Comparison of ENCODE assay signal across 8 cellular contexts in the genomic region with DNA sequence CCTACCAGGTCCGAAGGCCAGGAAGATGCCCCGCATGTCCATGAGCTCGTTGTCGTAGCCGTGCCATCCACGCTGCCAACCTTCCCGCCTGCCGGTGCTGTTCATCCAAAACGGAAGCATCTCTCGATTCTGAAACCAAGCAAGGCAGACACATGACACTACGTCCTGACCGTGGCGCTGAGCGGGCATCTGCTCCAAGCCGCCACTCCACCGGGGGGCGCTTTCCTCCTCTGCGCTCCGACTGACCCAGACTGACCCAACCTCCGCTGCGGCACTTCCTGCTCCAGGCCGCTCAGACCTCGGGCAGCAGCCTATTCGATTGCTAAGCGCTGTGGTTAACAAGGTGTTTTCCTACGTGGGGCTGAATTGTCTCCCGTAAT.
DNase-seq lines count a peak whose midpoint lies in the region; ATAC-seq and TF ChIP-seq lines count a peak whose summit lies in the region.

No MANE protein-coding gene starts in this region.

- peak in 9 of 14 donors; percentile 10 to 48 (median 37) for DNase-seq in C1 segment of cervical spinal cord (lab: John Stamatoyannopoulos, UW)
- DNase-seq in activated T-helper 2 cell treated with anti-CD3 and anti-CD28 coated beads, Interferon-gamma antibody, Interleukin-2, Interleukin-4, amounts not matched to agents 10 μg/mL and 5 μg/mL and 100 μg/mL, durations not matched to agents 14 hours and 24 hours and 36 hours (ENCODE audit: low spot score): no peak
- DNase-seq in iPS-NIHi11 (ENCODE audit: low spot score): peak; percentile 77
- DNase-seq in stimulated activated CD4-positive, alpha-beta T cell treated with anti-CD3 and anti-CD28 coated beads, Interleukin-15, amount 100 ng/mL, for 24 hours: peak; percentile 51
- DNase-seq in osteocyte (ENCODE audit: extremely low spot score, unreplicated experiment): no peak
- no peak for DNase-seq in T1000 (lab: John Stamatoyannopoulos, UW)
- DNase-seq in NCI-H510A treated with DMSO at 0.1 percent for 48 hours (lab: John Stamatoyannopoulos, UW): no peak

- H3K4me1 Mint-ChIP-seq in activated T-helper 2 cell treated with anti-CD3 and anti-CD28 coated beads, Interferon-gamma antibody, Interleukin-2, Interleukin-4, amounts not matched to agents 10 μg/mL and 5 μg/mL and 100 μg/mL, durations not matched to agents 14 hours and 24 hours and 36 hours (ENCODE audit: low read depth): peaks cover 4% of the 10 kb centered on the region
- no peaks in the 10 kb centered on the region for H3K4me1 Mint-ChIP-seq in osteocyte (ENCODE audit: unreplicated experiment)

- H3K9me3 Mint-ChIP-seq in activated T-helper 2 cell treated with anti-CD3 and anti-CD28 coated beads, Interferon-gamma antibody, Interleukin-2, Interleukin-4, amounts not matched to agents 10 μg/mL and 5 μg/mL and 100 μg/mL, durations not matched to agents 14 hours and 24 hours and 36 hours: no peaks in the 10 kb centered on the region
- no peaks in the 10 kb centered on the region for H3K9me3 Mint-ChIP-seq in osteocyte (ENCODE audit: unreplicated experiment)

- peak; percentile 63 for ATAC-seq in GM21447 (IDR thresholded peaks at IDR 0.05; ENCODE audit: unreplicated experiment)

- H3K27ac Mint-ChIP-seq in activated T-helper 2 cell treated with anti-CD3 and anti-CD28 coated beads, Interferon-gamma antibody, Interleukin-2, Interleukin-4, amounts not matched to agents 10 μg/mL and 5 μg/mL and 100 μg/mL, durations not matched to agents 14 hours and 24 hours and 36 hours: no peak overlapping the region
- H3K27ac Mint-ChIP-seq in osteocyte (ENCODE audit: unreplicated experiment): no peak overlapping the region

- peak overlapping the region; percentile 43 for H3K4me3 Mint-ChIP-seq in activated T-helper 2 cell treated with anti-CD3 and anti-CD28 coated beads, Interferon-gamma antibody, Interleukin-2, Interleukin-4, amounts not matched to agents 10 μg/mL and 5 μg/mL and 100 μg/mL, durations not matched to agents 14 hours and 24 hours and 36 hours (ENCODE audit: low read depth)
- no peak overlapping the region for H3K4me3 Mint-ChIP-seq in osteocyte (ENCODE audit: unreplicated experiment)

- peaks cover 3% of the 10 kb centered on the region for H3K27me3 Mint-ChIP-seq in activated T-helper 2 cell treated with anti-CD3 and anti-CD28 coated beads, Interferon-gamma antibody, Interleukin-2, Interleukin-4, amounts not matched to agents 10 μg/mL and 5 μg/mL and 100 μg/mL, durations not matched to agents 14 hours and 24 hours and 36 hours (ENCODE audit: low read depth)
- no peaks in the 10 kb centered on the region for H3K27me3 Mint-ChIP-seq in osteocyte (ENCODE audit: unreplicated experiment)

- TF ChIP-seq CTCF in osteocyte (IDR thresholded peaks at IDR 0.05): no peak

- H3K36me3 Mint-ChIP-seq in activated T-helper 2 cell treated with anti-CD3 and anti-CD28 coated beads, Interferon-gamma antibody, Interleukin-2, Interleukin-4, amounts not matched to agents 10 μg/mL and 5 μg/mL and 100 μg/mL, durations not matched to agents 14 hours and 24 hours and 36 hours (ENCODE audit: low read depth): no peaks in the 10 kb centered on the region
- no peaks in the 10 kb centered on the region for H3K36me3 Mint-ChIP-seq in osteocyte (ENCODE audit: unreplicated experiment)

- intact Hi-C loops in activated T-helper 2 cell treated with anti-CD3 and anti-CD28 coated beads, Interferon-gamma antibody, Interleukin-2, Interleukin-4, amounts not matched to agents 10 μg/mL and 5 μg/mL and 100 μg/mL, durations not matched to agents 14 hours and 24 hours and 36 hours (cut with micrococcal nuclease): no loop called here

Comparison
In these comparisons a context has a peak if more than half of its experiments do, and no peak if none do; other contexts are left out.
1. DNase-seq: peak in C1 segment of cervical spinal cord (9 of 14), iPS-NIHi11 (single experiment) and stimulated activated CD4-positive, alpha-beta T cell treated with anti-CD3 and anti-CD28 coated beads, Interleukin-15, amount 100 ng/mL, for 24 hours (single experiment); none in activated T-helper 2 cell treated with anti-CD3 and anti-CD28 coated beads, Interferon-gamma antibody, Interleukin-2, Interleukin-4, amounts not matched to agents 10 μg/mL and 5 μg/mL and 100 μg/mL, durations not matched to agents 14 hours and 24 hours and 36 hours (single experiment), osteocyte (single experiment), T1000 (single experiment) and NCI-H510A treated with DMSO at 0.1 percent for 48 hours (single experiment).